Comparison of ENCODE assay signal across 10 cellular contexts in genomic region chr1:36446261-36446660, GRCh38. TPM values are rescaled to one million over a fixed set of nuclear protein-coding genes. Genes with fewer than 3 reads are reported as not detected.
A peak's percentile ranks its signal among the peaks of the same experiment; 100 is the strongest.
DNase-seq lines count a peak whose midpoint lies in the region; ATAC-seq and TF ChIP-seq lines count a peak whose summit lies in the region.
"Had no signal": no experiment of that assay in that cellular context is flagged by ENCODE, and none has a peak within 500 bp of the region (broad histone marks: within the 10 kb centered on the region; RNA-seq: fewer than 3 reads in every experiment).

No MANE protein-coding gene starts in this region.

- no CpG with 5 or more reads among the region's 8 CpGs for WGBS in trophoblast cell (ENCODE audit: extremely low coverage, insufficient coverage, insufficient read length)

- no peaks in the 10 kb centered on the region for H3K9me3 ChIP-seq in trophoblast cell (ENCODE audit: insufficient read depth, low read depth, low read length)
- H3K9me3 ChIP-seq: heart left ventricle had no signal

- H3K18ac ChIP-seq in trophoblast cell (ENCODE audit: low read length), result no peak overlapping the region

- H3K36me3 Mint-ChIP-seq in activated CD4-positive, alpha-beta memory T cell treated with anti-CD3 and anti-CD28 coated beads, Interleukin-2, amount 10 ng/mL, durations not matched to agents 7 days and 5 days (ENCODE audit: low read depth), result no peaks in the 10 kb centered on the region

- no peak for ATAC-seq in GM21723 (IDR thresholded peaks at IDR 0.05; ENCODE audit: unreplicated experiment)
- ATAC-seq: CD8-positive, alpha-beta T cell; heart left ventricle had no signal

- H4K91ac ChIP-seq in trophoblast cell (ENCODE audit: low read depth, low read length), result no peak overlapping the region

- no peak overlapping the region for H3K4ac ChIP-seq in trophoblast cell (ENCODE audit: low read depth, low read length)

- CTCF ChIA-PET in activated CD4-positive, alpha-beta memory T cell treated with anti-CD3 and anti-CD28 coated beads, Interleukin-2, amount 10 ng/mL, durations not matched to agents 7 days and 5 days (lab: Charles Lee), result interaction anchor here (0.8 to 1.1 kb wide), 4 partner anchors 9 to 70 kb away, joined by 3 to 4 read pairs (median 4); no protein-coding TSS in a partner anchor

- H3K27ac ChIP-seq in trophoblast cell (ENCODE audit: low read depth, low read length) (no peak overlapping the region), coronary artery (no peak overlapping the region)
- H3K27ac ChIP-seq: heart left ventricle had no signal

- no peak overlapping the region for H2BK5ac ChIP-seq in trophoblast cell (ENCODE audit: low read depth, low read length, poor library complexity)

- no peak for TF ChIP-seq CTCF in coronary artery (IDR thresholded peaks at IDR 0.05)

- H3K27me3 ChIP-seq in trophoblast cell (ENCODE audit: insufficient read depth, low read length), result no peaks in the 10 kb centered on the region
- H3K27me3 ChIP-seq: heart left ventricle had no signal

- no peak overlapping the region for H3K9ac ChIP-seq in trophoblast cell (ENCODE audit: low read length)

- H3K4me3 ChIP-seq in trophoblast cell (ENCODE audit: low read depth, low read length), result no peak overlapping the region
- no peak overlapping the region for H3K4me3 ChIP-seq in coronary artery
- H3K4me3 ChIP-seq: heart left ventricle had no signal

- H3K36me3 ChIP-seq in trophoblast cell (ENCODE audit: control insufficient read depth in 1 of 2, insufficient read depth in 2 of 2, low read length in 2 of 2), result no peaks in the 10 kb centered on the region

- no peak overlapping the region for H3K4me3 Mint-ChIP-seq in activated CD4-positive, alpha-beta memory T cell treated with anti-CD3 and anti-CD28 coated beads, Interleukin-2, amount 10 ng/mL, durations not matched to agents 7 days and 5 days
- H3K4me3 Mint-ChIP-seq: CD8-positive, alpha-beta T cell had no signal

- no peak overlapping the region for H3K14ac ChIP-seq in trophoblast cell (ENCODE audit: low read length)

- no peaks in the 10 kb centered on the region for H3K79me2 ChIP-seq in trophoblast cell (ENCODE audit: control insufficient read depth, insufficient read depth, low read length, poor library complexity)

- H3K79me1 ChIP-seq in trophoblast cell (ENCODE audit: low read length), result peaks cover 6% of the 10 kb centered on the region

- POLR2A ChIA-PET in activated CD4-positive, alpha-beta memory T cell treated with anti-CD3 and anti-CD28 coated beads, Interleukin-2, amount 10 ng/mL, durations not matched to agents 7 days and 5 days (lab: Charles Lee), result no interaction called here

- no peak overlapping the region for H2AFZ ChIP-seq in trophoblast cell (ENCODE audit: insufficient read depth, low read length, poor library complexity)

- H3K4me1 Mint-ChIP-seq in activated CD4-positive, alpha-beta memory T cell treated with anti-CD3 and anti-CD28 coated beads, Interleukin-2, amount 10 ng/mL, durations not matched to agents 7 days and 5 days, result peaks cover 20% of the 10 kb centered on the region

- H2BK12ac ChIP-seq in trophoblast cell (ENCODE audit: low read length), result no peak overlapping the region

- H3K4me2 ChIP-seq in trophoblast cell (ENCODE audit: low read length), result no peak overlapping the region

- no peak overlapping the region for H4K8ac ChIP-seq in trophoblast cell (ENCODE audit: low read depth, low read length)

- no peak overlapping the region for H2AK5ac ChIP-seq in trophoblast cell (ENCODE audit: low read length)

- peak; percentile 35 for DNase-seq in activated CD4-positive, alpha-beta T cell treated with anti-CD3 and anti-CD28 coated beads for 48 hours
- DNase-seq in activated CD4-positive, alpha-beta T cell treated with anti-CD3 and anti-CD28 coated beads, Interleukin-2, amount 50 U/mL, for 1 hour, result no peak
- DNase-seq in NCI-H1694 (lab: John Stamatoyannopoulos, UW), result peak; percentile 58
- peak; percentile 48 for DNase-seq in activated CD4-positive, alpha-beta memory T cell treated with anti-CD3 and anti-CD28 coated beads, Interleukin-2, amount 10 ng/mL, durations not matched to agents 7 days and 5 days
- DNase-seq in trophoblast cell, result no peak
- DNase-seq in coronary artery (ENCODE audit: low spot score), result no peak
- no peak for DNase-seq in SW480 (ENCODE audit: low spot score)
- DNase-seq: CD8-positive, alpha-beta T cell had no signal

- no peak overlapping the region for H3K27ac Mint-ChIP-seq in activated CD4-positive, alpha-beta memory T cell treated with anti-CD3 and anti-CD28 coated beads, Interleukin-2, amount 10 ng/mL, durations not matched to agents 7 days and 5 days
- H3K27ac Mint-ChIP-seq: CD8-positive, alpha-beta T cell had no signal

- H4K12ac ChIP-seq in trophoblast cell (ENCODE audit: low read depth, low read length), result peak overlapping the region; percentile 26

- H3K27me3 Mint-ChIP-seq in activated CD4-positive, alpha-beta memory T cell treated with anti-CD3 and anti-CD28 coated beads, Interleukin-2, amount 10 ng/mL, durations not matched to agents 7 days and 5 days, result no peaks in the 10 kb centered on the region

- no peaks in the 10 kb centered on the region for H3K9me3 Mint-ChIP-seq in activated CD4-positive, alpha-beta memory T cell treated with anti-CD3 and anti-CD28 coated beads, Interleukin-2, amount 10 ng/mL, durations not matched to agents 7 days and 5 days
- H3K9me3 Mint-ChIP-seq: CD8-positive, alpha-beta T cell had no signal

- no peak overlapping the region for H2BK120ac ChIP-seq in trophoblast cell (ENCODE audit: insufficient read depth, low read length, poor library complexity)

- peaks cover 4 to 10% of the 10 kb centered on the region in 2 experiments for H3K4me1 ChIP-seq in trophoblast cell (ENCODE audit: control insufficient read depth in 1 of 2, insufficient read depth in 2 of 2, low read length in 2 of 2)

- H3K23ac ChIP-seq in trophoblast cell (ENCODE audit: low read length), result no peak overlapping the region

RNA-seq across cellular contexts. Expression of gene OSCP1, which starts 4.0 kb away (rescaled TPM):
- total RNA-seq in activated CD4-positive, alpha-beta memory T cell treated with anti-CD3 and anti-CD28 coated beads, Interleukin-2, amount 10 ng/mL, durations not matched to agents 7 days and 5 days, result 1 to 10 TPM; 1.3 to 1.7 TPM
- 3.7 and 3.8 TPM in 2 replicates for polyA plus RNA-seq in trophoblast cell (2013)

RNA-seq across cellular contexts. Expression of gene MRPS15, which starts 17.9 kb away (rescaled TPM):
- 10 to 100 TPM; 92.3 to 99.9 TPM for total RNA-seq in activated CD4-positive, alpha-beta memory T cell treated with anti-CD3 and anti-CD28 coated beads, Interleukin-2, amount 10 ng/mL, durations not matched to agents 7 days and 5 days
- 170 and 174 TPM in 2 replicates for polyA plus RNA-seq in trophoblast cell (2013)

RNA-seq across cellular contexts. Expression of gene CSF3R, which starts 36.5 kb away (rescaled TPM):
- under 1 TPM; 0.43 TPM for total RNA-seq in activated CD4-positive, alpha-beta memory T cell treated with anti-CD3 and anti-CD28 coated beads, Interleukin-2, amount 10 ng/mL, durations not matched to agents 7 days and 5 days
- 55.8 and 63.8 TPM in 2 replicates for polyA plus RNA-seq in trophoblast cell (2013)

RNA-seq across cellular contexts. Expression of gene LSM10, which starts 48.6 kb away (rescaled TPM):
- 10 to 100 TPM; 41.4 TPM for total RNA-seq in activated CD4-positive, alpha-beta memory T cell treated with anti-CD3 and anti-CD28 coated beads, Interleukin-2, amount 10 ng/mL, durations not matched to agents 7 days and 5 days
- 27.8 and 28.2 TPM in 2 replicates for polyA plus RNA-seq in trophoblast cell (2013)

Comparison
In these comparisons a context has a peak if more than half of its experiments do, and no peak if none do; other contexts are left out.
1. DNase-seq: peak in activated CD4-positive, alpha-beta T cell treated with anti-CD3 and anti-CD28 coated beads for 48 hours (single experiment), NCI-H1694 (single experiment) and activated CD4-positive, alpha-beta memory T cell treated with anti-CD3 and anti-CD28 coated beads, Interleukin-2, amount 10 ng/mL, durations not matched to agents 7 days and 5 days (single experiment); none in activated CD4-positive, alpha-beta T cell treated with anti-CD3 and anti-CD28 coated beads, Interleukin-2, amount 50 U/mL, for 1 hour (single experiment), trophoblast cell (0 of 2), coronary artery (single experiment) and SW480 (single experiment).